ENCODE assay signal across 10 cellular contexts in the genomic region with DNA sequence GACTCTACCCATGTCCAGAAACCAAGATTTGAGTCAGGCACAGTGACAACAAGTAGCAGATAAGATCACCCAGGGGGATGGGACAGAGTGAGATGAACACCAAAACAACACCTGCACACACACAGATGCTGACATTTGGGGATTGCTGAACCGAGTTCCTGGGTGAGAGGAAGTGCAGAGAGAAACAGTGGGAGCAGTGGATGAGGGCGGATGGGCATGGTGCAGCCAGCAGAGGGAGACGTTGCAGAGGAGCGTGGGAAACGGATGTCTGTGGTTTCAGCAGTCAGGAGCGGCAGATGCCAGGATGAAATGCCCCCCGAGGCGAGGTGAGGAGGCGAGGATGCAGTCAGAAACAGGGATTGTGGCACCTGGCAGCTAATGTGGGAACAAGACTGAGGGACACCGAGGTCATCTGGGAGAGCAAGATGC.
DNase-seq lines count a peak whose midpoint lies in the region; ATAC-seq and TF ChIP-seq lines count a peak whose summit lies in the region.
"Had no signal": no experiment of that assay in that cellular context is flagged by ENCODE, and none has a peak within 500 bp of the region (broad histone marks: within the 10 kb centered on the region; RNA-seq: fewer than 3 reads in every experiment).

No MANE protein-coding gene starts in this region.

- no peak for TF ChIP-seq CTCF in tibial artery (IDR thresholded peaks at IDR 0.05)

- ATAC-seq in GM18868 (IDR thresholded peaks at IDR 0.05; ENCODE audit: unreplicated experiment) (peak; percentile 76), left colon (no peak)
- ATAC-seq: heart left ventricle had no signal

- peak overlapping the region; percentile 67 for H3K27ac ChIP-seq in BLaER1
- H3K27ac ChIP-seq in tibial artery, result no peak overlapping the region
- H3K27ac ChIP-seq: heart left ventricle had no signal

- no peaks in the 10 kb centered on the region for H4K20me1 ChIP-seq in BLaER1

- H3K4me3 ChIP-seq in BLaER1, result no peak overlapping the region
- no peak overlapping the region for H3K4me3 ChIP-seq in tibial artery
- H3K4me3 ChIP-seq: heart left ventricle had no signal

- H3K27me3 ChIP-seq in BLaER1 (no peaks in the 10 kb centered on the region), tibial artery (no peaks in the 10 kb centered on the region)
- H3K27me3 ChIP-seq: heart left ventricle had no signal

- peaks cover 53% of the 10 kb centered on the region for H3K4me1 ChIP-seq in BLaER1
- H3K4me1 ChIP-seq in tibial artery, result no peaks in the 10 kb centered on the region
- H3K4me1 ChIP-seq: heart left ventricle had no signal

- H3K9me3 ChIP-seq in BLaER1 (peaks cover 29% of the 10 kb centered on the region), tibial artery (no peaks in the 10 kb centered on the region)
- H3K9me3 ChIP-seq: heart left ventricle had no signal

- peak overlapping the region; percentile 75 for H3K4me2 ChIP-seq in BLaER1

- H3K36me3 ChIP-seq in BLaER1 (peaks cover 78% of the 10 kb centered on the region), tibial artery (peaks cover 0 to 15% (median 6%) of the 10 kb centered on the region in 3 donors)

- intact Hi-C loops in tibial artery (cut with DNase I; ENCODE audit: low total_unique reads) (no loop called here), left colon (cut with DNase I, micrococcal nuclease) (no loop called here)

- peak overlapping the region; percentile 38; the same call in 1 of the 2 replicates for H3K9ac ChIP-seq in BLaER1

- DNase-seq in SK-N-DZ (ENCODE audit: low spot score) (peak; percentile 7), foreskin melanocyte (peak; percentile 48), OCI-M2 (lab: John Stamatoyannopoulos, UW; ENCODE audit: unreplicated experiment) (no peak), tibial artery (no peak), NCI-H524 (lab: John Stamatoyannopoulos, UW) (no peak), left colon (no peak)
- DNase-seq: heart left ventricle, IMR-90 had no signal

Comparison
In these comparisons a context has a peak if more than half of its experiments do, and no peak if none do; other contexts are left out.
1. DNase-seq: peak in SK-N-DZ (single experiment) and foreskin melanocyte (single experiment); none in OCI-M2 (single experiment), tibial artery (0 of 2), NCI-H524 (0 of 2) and left colon (0 of 2).